21 cellular contexts compared by ENCODE assay signal in the genomic region with DNA sequence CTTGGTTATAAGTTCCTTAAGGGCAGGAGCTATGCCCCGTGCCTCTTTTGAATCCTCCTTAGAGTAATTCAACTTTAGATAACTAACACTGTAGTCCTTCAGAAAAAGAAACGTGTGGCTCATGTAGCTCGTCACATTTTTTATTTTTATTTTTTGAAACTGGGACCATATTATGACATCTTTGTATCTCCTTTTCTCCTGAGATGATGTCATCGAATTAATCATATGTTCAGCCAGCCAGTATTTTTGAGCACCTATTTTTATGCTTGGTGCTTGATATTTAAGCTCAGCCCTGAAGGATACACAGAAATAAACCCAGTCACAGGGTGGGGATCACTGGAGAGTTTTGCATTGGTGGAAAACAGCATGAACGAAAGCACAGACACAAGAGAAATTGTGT. TPM values are rescaled to one million over a fixed set of nuclear protein-coding genes. Genes with fewer than 3 reads are reported as not detected.
A peak's percentile ranks its signal among the peaks of the same experiment; 100 is the strongest.
DNase-seq lines count a peak whose midpoint lies in the region; ATAC-seq, FAIRE-seq and TF ChIP-seq lines count a peak whose summit lies in the region.
"Had no signal": no experiment of that assay in that cellular context is flagged by ENCODE, and none has a peak within 500 bp of the region (broad histone marks: within the 10 kb centered on the region; RNA-seq: fewer than 3 reads in every experiment).

No MANE protein-coding gene starts in this region.

- no peaks in the 10 kb centered on the region for H3K36me3 Mint-ChIP-seq in T-helper 17 cell (ENCODE audit: low read depth)
- H3K36me3 Mint-ChIP-seq: CD8-positive, alpha-beta T cell had no signal

- in situ Hi-C loops in HepG2 (cut with HindIII; ENCODE audit: extremely low pct_ligation_motif_present, low pct_unique_long_range_greater_than_20kb): no loop called here

- H3K4me1 ChIP-seq in HepG2 (ENCODE audit: insufficient read depth, low read length): no peaks in the 10 kb centered on the region
- no peaks in the 10 kb centered on the region for H3K4me1 ChIP-seq in right lobe of liver
- H3K4me1 ChIP-seq: A549, Caco-2 had no signal

- H3K27me3 Mint-ChIP-seq in T-helper 17 cell: peaks cover 32% of the 10 kb centered on the region

- H3K4me2 ChIP-seq in HepG2 (ENCODE audit: low read depth, low read length): no peak overlapping the region
- H3K4me2 ChIP-seq: A549; BLaER1 treated with 17β-estradiol and CSF1 and Interleukin-3, amounts not matched to agents 10 nM and 100 nM had no signal

- no peaks in the 10 kb centered on the region for H3K27me3 ChIP-seq in HepG2 (ENCODE audit: control insufficient read depth in 1 of 2, insufficient read depth in 2 of 2, low read length in 2 of 2)
- H3K27me3 ChIP-seq in right lobe of liver: no peaks in the 10 kb centered on the region
- no peaks in the 10 kb centered on the region for H3K27me3 ChIP-seq in bronchial epithelial cell (ENCODE audit: control insufficient read depth, insufficient read depth, low read length)
- H3K27me3 ChIP-seq: BLaER1 treated with 17β-estradiol and CSF1 and Interleukin-3, amounts not matched to agents 10 nM and 100 nM had no signal

- DNase-seq in HepG2 (ENCODE audit: low spot score) (no peak), right lobe of liver (no peak), bronchial epithelial cell (ENCODE audit: low read depth) (no peak), T-helper 17 cell (no peak)
- DNase-seq: AML-193; Caco-2; Calu3; CD4-positive, alpha-beta T cell; CD8-positive, alpha-beta T cell; DMS79 treated with DMSO at 0.1 percent for 48 hours; GF-D8 had no signal

- no peak overlapping the region for H3K27ac ChIP-seq in HepG2 (ENCODE audit: extremely low read length, insufficient read depth, low read length)
- H3K27ac ChIP-seq in right lobe of liver: no peak overlapping the region
- H3K27ac ChIP-seq: 22Rv1; A549; BLaER1 treated with 17β-estradiol and CSF1 and Interleukin-3, amounts not matched to agents 10 nM and 100 nM; C4-2B had no signal

- no peak for ATAC-seq in HepG2
- ATAC-seq in right lobe of liver: no peak
- ATAC-seq in T-helper 17 cell: no peak
- no peak for ATAC-seq in HG02678 (IDR thresholded peaks at IDR 0.05; ENCODE audit: unreplicated experiment)
- ATAC-seq: A549; CD8-positive, alpha-beta T cell had no signal

- POLR2A ChIA-PET in HepG2 (lab: Yijun Ruan, JAX): no interaction called here

- no peaks in the 10 kb centered on the region for H3K79me2 ChIP-seq in HepG2 (ENCODE audit: insufficient read depth, low read length)

- H3K9ac ChIP-seq in HepG2 (ENCODE audit: insufficient read depth, low read depth, low read length): no peak overlapping the region
- H3K9ac ChIP-seq: BLaER1 treated with 17β-estradiol and CSF1 and Interleukin-3, amounts not matched to agents 10 nM and 100 nM had no signal

- no peak overlapping the region for H2AFZ ChIP-seq in HepG2 (ENCODE audit: low read length)

- TF ChIP-seq CTCF in HepG2 (CRISPR knock-in tag; IDR thresholded peaks at IDR 0.05) (no peak), right lobe of liver (IDR thresholded peaks at IDR 0.05) (no peak), bronchial epithelial cell (IDR thresholded peaks at IDR 0.05; ENCODE audit: insufficient read depth, low read length, severe bottlenecking) (no peak)

- H3K4me3 Mint-ChIP-seq in T-helper 17 cell: no peak overlapping the region
- H3K4me3 Mint-ChIP-seq: B cell; CD4-positive, alpha-beta T cell; CD8-positive, alpha-beta T cell had no signal

- FAIRE-seq in HepG2 (lab: Jason Lieb, UNC) (no peak), bronchial epithelial cell (lab: Jason Lieb, UNC) (peak; percentile 13)
- FAIRE-seq: A549, D721Med, G401.6, GM12891, GM19239 had no signal

- H3K4me3 ChIP-seq in HepG2 (replicated peaks in 1 of 3; ENCODE audit: insufficient read depth in 1 of 3, low read depth in 2 of 3, low read length in 3 of 3): no peak overlapping the region
- no peak overlapping the region for H3K4me3 ChIP-seq in right lobe of liver
- H3K4me3 ChIP-seq in bronchial epithelial cell (ENCODE audit: low read depth, low read length): no peak overlapping the region
- H3K4me3 ChIP-seq: A549; BLaER1 treated with 17β-estradiol and CSF1 and Interleukin-3, amounts not matched to agents 10 nM and 100 nM had no signal

- BruUV-seq in HepG2 (replicated peaks; lab: Mats Ljungman, UMichigan): no TSS peak

- 3% methylated on average over 5 of the region's 5 CpGs for WGBS in HepG2 (ENCODE audit: low lambda C conversion rate)
- WGBS in right lobe of liver (ENCODE audit: insufficient coverage, low coverage, low lambda C conversion rate, missing lambda C conversion rate): 42% methylated on average over 5 of the region's 5 CpGs

- H3K4me1 Mint-ChIP-seq in T-helper 17 cell: no peaks in the 10 kb centered on the region
- H3K4me1 Mint-ChIP-seq: B cell had no signal

- no peak overlapping the region for H3K27ac Mint-ChIP-seq in T-helper 17 cell
- H3K27ac Mint-ChIP-seq: B cell; CD4-positive, alpha-beta T cell; CD8-positive, alpha-beta T cell had no signal

- H3K36me3 ChIP-seq in HepG2 (replicated peaks in 1 of 2; ENCODE audit: control insufficient read depth in 1 of 2, insufficient read depth in 2 of 2, low read length in 2 of 2): no peaks in the 10 kb centered on the region
- no peaks in the 10 kb centered on the region for H3K36me3 ChIP-seq in right lobe of liver
- H3K36me3 ChIP-seq in bronchial epithelial cell (ENCODE audit: control insufficient read depth, insufficient read depth, low read length): no peaks in the 10 kb centered on the region
- H3K36me3 ChIP-seq: BLaER1 treated with 17β-estradiol and CSF1 and Interleukin-3, amounts not matched to agents 10 nM and 100 nM had no signal

- intact Hi-C loops in HepG2 (cut with micrococcal nuclease; ENCODE audit: unreplicated experiment): no loop called here
- intact Hi-C loops in right lobe of liver (cut with DNase I): no loop called here

- no peak for TF ChIP-seq POLR2A in HepG2 (IDR thresholded peaks at IDR 0.05; ENCODE audit: insufficient read depth in 1 of 2, low read depth in 2 of 2, low read length in 2 of 2)
- no peak for TF ChIP-seq POLR2A in right lobe of liver (IDR thresholded peaks at IDR 0.05)

- H4K20me1 ChIP-seq in HepG2 (ENCODE audit: insufficient read depth, low read length): no peaks in the 10 kb centered on the region
- H4K20me1 ChIP-seq: BLaER1 treated with 17β-estradiol and CSF1 and Interleukin-3, amounts not matched to agents 10 nM and 100 nM had no signal

- CTCF ChIA-PET in HepG2 (lab: Yijun Ruan, JAX; ENCODE audit: low intra/inter-chr PET ratio, low total read pairs): no interaction called here

- H3K9me3 ChIP-seq in HepG2 (ENCODE audit: low read length) (no peaks in the 10 kb centered on the region), right lobe of liver (no peaks in the 10 kb centered on the region), T-helper 17 cell (ENCODE audit: control insufficient read depth, low read length, poor library complexity, severe bottlenecking) (no peaks in the 10 kb centered on the region)
- H3K9me3 ChIP-seq: A549 had no signal

- TF ChIP-seq RAD21 in HepG2 (CRISPR knock-in tag; IDR thresholded peaks at IDR 0.05): no peak

- TF ChIP-seq EP300 in HepG2 (IDR thresholded peaks at IDR 0.05; ENCODE audit: low read depth in 2 of 2, low read length in 2 of 2) (no peak), HepG2 (CRISPR knock-in tag; IDR thresholded peaks at IDR 0.05; ENCODE audit: borderline replicate concordance) (no peak)

TF ChIP-seq in HepG2, 621 proteins besides CTCF, POLR2A, EP300 and RAD21:
- peak; percentile 95 for TF ChIP-seq ATF7 (IDR thresholded peaks at IDR 0.05)
- TF ChIP-seq ATF7 (CRISPR knock-in tag; IDR thresholded peaks at IDR 0.05): no peak
- TF ChIP-seq CREB1 (IDR thresholded peaks at IDR 0.05): 0 out of 2 replicates have a peak, but pooled peaks have one; percentile 10
- TF ChIP-seq CREB1 (CRISPR knock-in tag; IDR thresholded peaks at IDR 0.05): no peak
- no peak for TF ChIP-seq GLI4 (CRISPR knock-in tag; IDR thresholded peaks at IDR 0.05; ENCODE audit: borderline replicate concordance)
- no peak for TF ChIP-seq SRSF4 (IDR thresholded peaks at IDR 0.05; ENCODE audit: low read depth, low read length, poor library complexity, severe bottlenecking)

RNA-seq across cellular contexts. Expression of gene CELF2, which starts 22.6 kb away (rescaled TPM):
- total RNA-seq in HepG2 (2016; rRNA removed; fragmentation: Illumina TruSeq; extraction: Trizol) (not detected in 2 replicates), right lobe of liver (1 to 10 TPM; 2.4 to 6.2 (median 3.7) TPM), bronchial epithelial cell (2.1 and 2.9 TPM in 2 replicates), T-helper 17 cell (100 to 1,000 TPM; 201 to 202 TPM)
- total RNA-seq in HepG2 (2016; cell fraction: cytosol; rRNA removed; fragmentation: Illumina TruSeq; extraction: Trizol; ENCODE audit: low read depth): not detected in 2 replicates
- total RNA-seq in HepG2 (2016; cell fraction: insoluble cytoplasmic fraction; rRNA removed; fragmentation: Illumina TruSeq; extraction: Trizol): not detected in 2 replicates
- total RNA-seq in HepG2 (2016; cell fraction: membrane; rRNA removed; fragmentation: Illumina TruSeq; extraction: Trizol): not detected in 2 replicates
- not detected in 2 replicates for total RNA-seq in HepG2 (2016; cell fraction: nucleus; rRNA removed; fragmentation: Illumina TruSeq; extraction: Trizol)
- polyA plus RNA-seq in HepG2 (2011; rRNA removed): not detected in 2 replicates
- polyA plus RNA-seq in HepG2 (2011; cell fraction: cytosol; rRNA removed): not detected in 2 replicates
- polyA plus RNA-seq in HepG2 (2011; cell fraction: nucleus; rRNA removed): 0.02 and 0.14 TPM in 2 replicates
- not detected in 2 replicates for polyA plus RNA-seq in HepG2 (2012)
- not detected in 2 replicates for polyA plus RNA-seq in HepG2 (2016; cell fraction: cytosol; fragmentation: Illumina TruSeq; extraction: Trizol; ENCODE audit: low read depth)
- not detected in 2 replicates for polyA plus RNA-seq in HepG2 (2016; cell fraction: insoluble cytoplasmic fraction; fragmentation: Illumina TruSeq; extraction: Trizol; ENCODE audit: low read depth)
- not detected in 2 replicates for polyA plus RNA-seq in HepG2 (2016; cell fraction: membrane; fragmentation: Illumina TruSeq; extraction: Trizol; ENCODE audit: low read depth)
- not detected in 2 replicates for polyA plus RNA-seq in HepG2 (2016; cell fraction: nucleus; fragmentation: Illumina TruSeq; extraction: Trizol; ENCODE audit: insufficient read depth, low read depth)
- polyA minus RNA-seq in HepG2 (2011; rRNA and poly(A)+ RNA removed; ENCODE audit: low replicate concordance): 0.23 TPM in 1 of 2 replicates, not detected in the other
- polyA minus RNA-seq in HepG2 (2011; cell fraction: cytosol; rRNA and poly(A)+ RNA removed): not detected in 2 replicates
- polyA minus RNA-seq in HepG2 (2011; cell fraction: nucleus; rRNA and poly(A)+ RNA removed): not detected in 2 replicates
- total RNA-seq: Calu3 had no signal

Comparison
In these comparisons a context has a peak if more than half of its experiments do, and no peak if none do; other contexts are left out.
1. RNA of gene CELF2, which starts 22.6 kb away (total RNA-seq): 201 to 202 TPM in T-helper 17 cell; 2.4 to 6.2 TPM in right lobe of liver, 2.1 to 2.9 TPM in bronchial epithelial cell and not detected in HepG2; every median in the first group is over 10 times any median in the second.